ENCODE assay signal across 23 cellular contexts in genomic region chr7:131254211-131254610, GRCh38.
"Had no signal": no experiment of that assay in that cellular context is flagged by ENCODE, and none has a peak within 500 bp of the region (broad histone marks: within the 10 kb centered on the region; RNA-seq: fewer than 3 reads in every experiment).

No MANE protein-coding gene starts in this region.

- H3K27ac ChIP-seq: heart right ventricle, left lung, right lobe of liver, skin epidermis, stomach, thyroid gland, upper lobe of right lung had no signal

- ATAC-seq: activated CD8-positive, alpha-beta memory T cell treated with anti-CD3 and anti-CD28 coated beads, Interleukin-2, amount 10 ng/mL, durations not matched to agents 7 days and 5 days; activated CD8-positive, alpha-beta T cell treated with anti-CD3 and anti-CD28 coated beads, Interleukin-2, amount 10 ng/mL, durations not matched to agents 7 days and 5 days; activated naive CD8-positive, alpha-beta T cell treated with anti-CD3 and anti-CD28 coated beads, Interleukin-2, amount 50 U/mL, for 24 hours; heart right ventricle; left lung; mucosa of descending colon; natural killer cell treated with Interleukin-12 subunit alpha and Interleukin-12 subunit beta and Interleukin-15 and Interleukin-18, amount 100 ng/mL, for 72 hours; right lobe of liver; stimulated activated naive B cell treated with anti-CD40 and anti-IgM and Interleukin-4, amounts not matched to agents 10 μg/mL and 1 μg/mL and 100 μg/mL, for 72 hours; upper lobe of right lung had no signal

- H3K27me3 ChIP-seq: heart right ventricle, left lung, right lobe of liver, stomach, thyroid gland, upper lobe of right lung had no signal

- H3K4me3 ChIP-seq: heart right ventricle, left lung, lung, mucosa of descending colon, right lobe of liver, skin epidermis, stomach, thyroid gland, upper lobe of right lung had no signal

- DNase-seq: activated B cell treated with CpG ODN at 0.5 μM for 24 hours; activated CD8-positive, alpha-beta memory T cell treated with anti-CD3 and anti-CD28 coated beads, Interleukin-2, amount 10 ng/mL, durations not matched to agents 7 days and 5 days; activated CD8-positive, alpha-beta T cell treated with anti-CD3 and anti-CD28 coated beads, Interleukin-2, amount 10 ng/mL, durations not matched to agents 7 days and 5 days; activated naive CD8-positive, alpha-beta T cell treated with anti-CD3 and anti-CD28 coated beads, Interleukin-2, amount 50 U/mL, for 24 hours; activated T-cell treated with anti-CD3 and anti-CD28 coated beads, Interleukin-2, amount 50 U/mL, for 48 hours; effector CD4-positive, alpha-beta T cell; foreskin melanocyte; heart right ventricle; left lung; mucosa of descending colon; right lobe of liver; stimulated activated CD4-positive, alpha-beta T cell treated with anti-CD3 and anti-CD28 coated beads, Interleukin-12 subunit alpha, Interleukin-12 subunit beta, amount 100 ng/mL, for 4 hours; stimulated activated CD4-positive, alpha-beta T cell treated with anti-CD3 and anti-CD28 coated beads, Interleukin-4, amount 100 ng/mL, for 24 hours; stimulated activated CD8-positive, alpha-beta memory T cell treated with anti-CD3 and anti-CD28 coated beads, Interleukin-4, amount 100 ng/mL, for 48 hours; stimulated activated naive B cell treated with anti-CD40 and anti-IgM and Interleukin-4, amounts not matched to agents 10 μg/mL and 1 μg/mL and 100 μg/mL, for 72 hours; stomach; T-helper 1 cell; thyroid gland; upper lobe of right lung had no signal

- H3K9me3 ChIP-seq: upper lobe of right lung had no signal

- H3K4me1 ChIP-seq: left lung, right lobe of liver, stomach, upper lobe of right lung had no signal

- FAIRE-seq: islet of Langerhans had no signal

- H3K36me3 ChIP-seq: heart right ventricle, left lung, right lobe of liver, stomach, thyroid gland, upper lobe of right lung had no signal
